In the genomic region with DNA sequence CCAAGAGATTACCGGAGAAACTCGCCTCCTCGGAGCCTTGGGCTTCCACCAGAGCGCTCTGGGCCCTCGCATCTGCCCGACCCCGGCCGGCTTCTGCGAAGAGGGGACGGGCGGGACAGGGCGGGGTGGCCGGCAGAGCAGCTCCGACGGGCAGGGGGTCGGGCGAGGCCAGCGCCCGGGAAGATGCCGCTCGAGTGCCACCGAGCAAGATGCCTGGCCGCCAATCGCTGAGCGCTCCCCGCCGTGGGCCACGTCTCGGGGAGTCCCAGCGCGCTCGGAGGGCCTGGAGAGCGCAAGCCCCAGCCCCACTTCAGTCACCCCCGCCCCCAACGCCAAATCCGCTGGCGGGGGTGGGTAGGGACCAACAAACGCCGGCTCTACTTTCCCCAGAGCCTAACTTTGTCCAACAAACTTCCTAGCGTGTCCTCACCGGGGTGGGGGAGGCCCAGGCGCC, we compare ENCODE assay signal across 8 cellular contexts. TPM values are rescaled to one million over a fixed set of nuclear protein-coding genes. Genes with fewer than 3 reads are reported as not detected.
DNase-seq lines count a peak whose midpoint lies in the region; ATAC-seq and TF ChIP-seq lines count a peak whose summit lies in the region.

No MANE protein-coding gene starts in this region.

- TF ChIP-seq CTCF in coronary artery (IDR thresholded peaks at IDR 0.05) (no peak), uterus (IDR thresholded peaks at IDR 0.05) (no peak)

- H3K4me3 ChIP-seq in GM08714 (ENCODE audit: low read length) (peak overlapping the region; percentile 67), MG63 (peak overlapping the region; percentile 70), coronary artery (peak overlapping the region; percentile 81), uterus (peak overlapping the region; percentile 43 to 85)

- ATAC-seq in GM21717 (IDR thresholded peaks at IDR 0.05; ENCODE audit: unreplicated experiment), result peak; percentile 19

- H3K9me3 ChIP-seq in MG63 (no peaks in the 10 kb centered on the region), uterus (no peaks in the 10 kb centered on the region)

- DNase-seq in MG63 (no peak), coronary artery (ENCODE audit: low spot score) (no peak), mesenteric fat pad (ENCODE audit: low spot score) (peak; percentile 87), uterus (no peak), putamen (ENCODE audit: low spot score) (no peak)
- DNase-seq in stimulated activated CD4-positive, alpha-beta T cell treated with anti-CD3 and anti-CD28 coated beads, Interleukin-2, amount 100 ng/mL, for 48 hours, result no peak

- no peak for TF ChIP-seq POLR2A in uterus (IDR thresholded peaks at IDR 0.05)

- H3K36me3 ChIP-seq in MG63, result peaks cover 18% of the 10 kb centered on the region
- H3K36me3 ChIP-seq in uterus, result no peaks in the 10 kb centered on the region

- no peaks in the 10 kb centered on the region for H3K27me3 ChIP-seq in MG63
- no peaks in the 10 kb centered on the region for H3K27me3 ChIP-seq in uterus

- H3K27ac ChIP-seq in coronary artery, result peak overlapping the region; percentile 84 to 91
- H3K27ac ChIP-seq in uterus, result peak overlapping the region; percentile 79 to 87

- intact Hi-C loops in uterus (cut with DNase I; ENCODE audit: low total_unique reads), result no loop called here

- H3K4me1 ChIP-seq in uterus, result no peaks in the 10 kb centered on the region

RNA-seq across cellular contexts. Expression of gene BCAR3, which starts 0.5 kb away (rescaled TPM):
- 21.2 and 26.0 TPM in 2 replicates for total RNA-seq in MG63 (2014; rRNA removed; shearing (Covaris generic); ENCODE audit: low replicate concordance)
- total RNA-seq in mesenteric fat pad (30.3 TPM), uterus (10 to 100 TPM in 3 of 4 donors, 1 to 10 TPM in 1; 8.5 to 56.8 (median 20.2) TPM)
